8 cellular contexts compared by ENCODE assay signal in genomic region chr5:141604318-141604717, GRCh38. TPM values are rescaled to one million over a fixed set of nuclear protein-coding genes. Genes with fewer than 3 reads are reported as not detected.
A peak's percentile ranks its signal among the peaks of the same experiment; 100 is the strongest.
DNase-seq lines count a peak whose midpoint lies in the region; ATAC-seq and TF ChIP-seq lines count a peak whose summit lies in the region.

No MANE protein-coding gene starts in this region.

- H3K79me2 ChIP-seq in osteoblast (ENCODE audit: insufficient read depth, low read length), result peaks cover 78% of the 10 kb centered on the region

- H3K4me3 ChIP-seq in osteoblast (ENCODE audit: insufficient read depth, low read length), result peak overlapping the region; percentile 9

- no peaks in the 10 kb centered on the region for H3K9me3 ChIP-seq in osteoblast (ENCODE audit: low read depth, low read length)

- peak; percentile 99 for ATAC-seq in esophagus mucosa
- ATAC-seq in GM21367 (IDR thresholded peaks at IDR 0.05; ENCODE audit: unreplicated experiment), result no peak

- H3K4me2 ChIP-seq in osteoblast (ENCODE audit: insufficient read depth, low read length), result peak overlapping the region; percentile 46

- peaks cover 32% of the 10 kb centered on the region for H3K4me1 ChIP-seq in osteoblast (ENCODE audit: insufficient read depth, low read length)

- H3K36me3 ChIP-seq in osteoblast (ENCODE audit: insufficient read depth, low read length), result no peaks in the 10 kb centered on the region

- H2AFZ ChIP-seq in osteoblast (ENCODE audit: low read length), result no peak overlapping the region

- peak; percentile 21 for DNase-seq in stimulated activated CD4-positive, alpha-beta T cell treated with anti-CD3 and anti-CD28 coated beads, Interleukin-15, amount 100 ng/mL, for 24 hours
- no peak for DNase-seq in stimulated activated CD4-positive, alpha-beta T cell treated with anti-CD3 and anti-CD28 coated beads, Interleukin-2, amount 100 ng/mL, for 48 hours
- peak; percentile 98 for DNase-seq in SKM-1 treated with dmso at 0.1 percent for 144 hours (lab: John Stamatoyannopoulos, UW; ENCODE audit: unreplicated experiment)
- peak; percentile 78 for DNase-seq in osteoblast (ENCODE audit: insufficient read length, low spot score, missing footprints)
- no peak for DNase-seq in NCI-H1417 treated with DMSO at 0.1 percent for 48 hours (lab: John Stamatoyannopoulos, UW)
- no peak for DNase-seq in mesenteric fat pad (ENCODE audit: low spot score)

- H3K27me3 ChIP-seq in osteoblast (ENCODE audit: insufficient read depth, low read length), result no peaks in the 10 kb centered on the region

- no peaks in the 10 kb centered on the region for H4K20me1 ChIP-seq in osteoblast (ENCODE audit: insufficient read depth, low read length)

- H3K27ac ChIP-seq in osteoblast (ENCODE audit: low read depth, low read length), result peak overlapping the region; percentile 95

- no peak for TF ChIP-seq CTCF in osteoblast (IDR thresholded peaks at IDR 0.05; ENCODE audit: extremely low read depth, low read depth, low read length)

RNA-seq across cellular contexts. Expression of gene DIAPH1, which starts 14.5 kb away (rescaled TPM):
- total RNA-seq in esophagus mucosa (108 TPM), osteoblast (18.5 and 19.2 TPM in 2 replicates), mesenteric fat pad (49.5 TPM)

RNA-seq across cellular contexts. Expression of gene HDAC3, which starts 32.3 kb away (rescaled TPM):
- 48.2 TPM for total RNA-seq in esophagus mucosa
- 47.8 and 50.4 TPM in 2 replicates for total RNA-seq in osteoblast
- total RNA-seq in mesenteric fat pad, result 39.3 TPM

RNA-seq across cellular contexts. Expression of gene RELL2, which starts 32.5 kb away (rescaled TPM):
- 4.5 TPM for total RNA-seq in esophagus mucosa
- total RNA-seq in osteoblast, result 4.4 and 5.1 TPM in 2 replicates
- total RNA-seq in mesenteric fat pad, result 1.5 TPM

RNA-seq across cellular contexts. Expression of gene FCHSD1, which starts 46.9 kb away (rescaled TPM):
- total RNA-seq in esophagus mucosa (5.8 TPM), osteoblast (21.8 and 22.4 TPM in 2 replicates), mesenteric fat pad (11.5 TPM)

Comparison
In these comparisons a context has a peak if more than half of its experiments do, and no peak if none do; other contexts are left out.
1. DNase-seq: peak in stimulated activated CD4-positive, alpha-beta T cell treated with anti-CD3 and anti-CD28 coated beads, Interleukin-15, amount 100 ng/mL, for 24 hours (single experiment), SKM-1 treated with dmso at 0.1 percent for 144 hours (single experiment) and osteoblast (single experiment); none in stimulated activated CD4-positive, alpha-beta T cell treated with anti-CD3 and anti-CD28 coated beads, Interleukin-2, amount 100 ng/mL, for 48 hours (0 of 2), NCI-H1417 treated with DMSO at 0.1 percent for 48 hours (single experiment) and mesenteric fat pad (single experiment).